14 cellular contexts compared by ENCODE assay signal in genomic region chr3:152245498-152246175, GRCh38. TPM values are rescaled to one million over a fixed set of nuclear protein-coding genes. Genes with fewer than 3 reads are reported as not detected.
DNase-seq lines count a peak whose midpoint lies in the region; ATAC-seq, FAIRE-seq and TF ChIP-seq lines count a peak whose summit lies in the region.
"Had no signal": no experiment of that assay in that cellular context is flagged by ENCODE, and none has a peak within 500 bp of the region (broad histone marks: within the 10 kb centered on the region; RNA-seq: fewer than 3 reads in every experiment).

No MANE protein-coding gene starts in this region.

- H3K9ac ChIP-seq in K562 (ENCODE audit: insufficient read depth in 1 of 2, low read depth in 2 of 2, low read length in 2 of 2): peak overlapping the region; percentile 80 to 82

- POLR2A ChIA-PET in K562 (lab: Yijun Ruan, JAX): interaction anchor here (0.7 to 4.1 kb wide), 7 partner anchors 10 to 36 kb away, joined by 3 to 35 read pairs (median 5); partner anchors contain the start of gene MBNL1

- peaks cover 3% of the 10 kb centered on the region for H3K36me3 Mint-ChIP-seq in activated CD4-positive, alpha-beta T cell treated with anti-CD3 and anti-CD28 coated beads, Interleukin-2, amount 10 ng/mL, durations not matched to agents 24 days and 14 days (ENCODE audit: low read depth)

- peak overlapping the region; percentile 75 for H3K27ac Mint-ChIP-seq in activated CD4-positive, alpha-beta T cell treated with anti-CD3 and anti-CD28 coated beads, Interleukin-2, amount 10 ng/mL, durations not matched to agents 24 days and 14 days

- H3K79me2 ChIP-seq in K562 (ENCODE audit: control insufficient read depth, insufficient read depth, low read length): peaks cover 63% of the 10 kb centered on the region

- H3K4me1 ChIP-seq in K562 (replicated peaks in 1 of 2; ENCODE audit: control insufficient read depth in 2 of 2, insufficient read depth in 2 of 2, low read length in 2 of 2): peaks cover 13 to 17% of the 10 kb centered on the region in 2 experiments

- no peaks in the 10 kb centered on the region for H3K9me3 ChIP-seq in K562 (replicated peaks; ENCODE audit: control insufficient read depth, insufficient read depth, low read depth, low read length)

- H3K36me3 ChIP-seq in K562 (ENCODE audit: control insufficient read depth, insufficient read depth, low read length): no peaks in the 10 kb centered on the region

- no peaks in the 10 kb centered on the region for H3K27me3 Mint-ChIP-seq in activated CD4-positive, alpha-beta T cell treated with anti-CD3 and anti-CD28 coated beads, Interleukin-2, amount 10 ng/mL, durations not matched to agents 24 days and 14 days

- peak overlapping the region; percentile 1; the same call in 1 of the 2 replicates for H2AFZ ChIP-seq in K562 (ENCODE audit: low read depth, low read length)

- no TSS peak for BruUV-seq in K562 (replicated peaks; lab: Mats Ljungman, UMichigan)

- CTCF ChIA-PET in K562 (lab: Yijun Ruan, JAX; ENCODE audit: low intra/inter-chr PET ratio): no interaction called here

- peak; percentile 74 for ATAC-seq in K562
- ATAC-seq in stimulated activated naive CD8-positive, alpha-beta T cell treated with anti-CD3 and anti-CD28 coated beads, Interleukin-15, Interleukin-2, amounts not matched to agents 100 U/mL and 50 U/mL, for 24 hours: peak; percentile 50
- ATAC-seq: Panc1 had no signal

- in situ Hi-C loops in K562 (cut with MboI): no loop called here

- H3K4me1 Mint-ChIP-seq in activated CD4-positive, alpha-beta T cell treated with anti-CD3 and anti-CD28 coated beads, Interleukin-2, amount 10 ng/mL, durations not matched to agents 24 days and 14 days: peaks cover 28% of the 10 kb centered on the region

- peak overlapping the region; percentile 84 for H3K4me3 Mint-ChIP-seq in activated CD4-positive, alpha-beta T cell treated with anti-CD3 and anti-CD28 coated beads, Interleukin-2, amount 10 ng/mL, durations not matched to agents 24 days and 14 days

- WGBS in K562 (ENCODE audit: insufficient coverage, low coverage, missing lambda C conversion rate): 0% methylated on average over 3 of the region's 3 CpGs

- FAIRE-seq in K562 (lab: Jason Lieb, UNC): peak; percentile 55

- DNase-seq in activated CD4-positive, alpha-beta T cell treated with anti-CD3 and anti-CD28 coated beads, Interleukin-2, amount 10 ng/mL, durations not matched to agents 24 days and 14 days: peak; percentile 78
- DNase-seq in activated CD4-positive, alpha-beta T cell treated with anti-CD3 and anti-CD28 coated beads for 48 hours: no peak
- DNase-seq in NOMO-1 treated with DMSO at 0.1 percent for 48 hours (lab: John Stamatoyannopoulos, UW; ENCODE audit: unreplicated experiment) (peak; percentile 84), K562 (ENCODE audit: extremely low read depth in 1 of 4, low spot score in 3 of 4) (peak in 1 of 4 experiments; percentile 69), NCI-H446 treated with DMSO at 0.1 percent for 48 hours (lab: John Stamatoyannopoulos, UW) (no peak), NCI-H69 (lab: John Stamatoyannopoulos, UW) (no peak), NCI-H345 (lab: John Stamatoyannopoulos, UW) (no peak)
- no peak for DNase-seq in stimulated activated naive CD8-positive, alpha-beta T cell treated with anti-CD3 and anti-CD28 coated beads, Interleukin-15, Interleukin-2, amounts not matched to agents 100 U/mL and 50 U/mL, for 24 hours
- DNase-seq: ACHN, foreskin fibroblast, kidney glomerular epithelial cell, NCI-H2029 treated with DMSO at 0.1 percent for 48 hours had no signal

- intact Hi-C loops in activated CD4-positive, alpha-beta T cell treated with anti-CD3 and anti-CD28 coated beads, Interleukin-2, amount 10 ng/mL, durations not matched to agents 24 days and 14 days (cut with micrococcal nuclease): loop anchor here (2.0 kb wide), 1 partner anchor 23 kb away; the partner anchor contains the start of gene MBNL1
- intact Hi-C loops in K562 (cut with micrococcal nuclease): loop anchor here (1.0 to 10.0 kb wide), 3 partner anchors 28 to 171 kb away; no protein-coding TSS in a partner anchor

- no peaks in the 10 kb centered on the region for H3K9me3 Mint-ChIP-seq in activated CD4-positive, alpha-beta T cell treated with anti-CD3 and anti-CD28 coated beads, Interleukin-2, amount 10 ng/mL, durations not matched to agents 24 days and 14 days

- no peaks in the 10 kb centered on the region for H4K20me1 ChIP-seq in K562 (replicated peaks; ENCODE audit: control insufficient read depth, insufficient read depth, low read length)

- TF ChIP-seq RAD21 in K562 (CRISPR knock-in tag; conservative IDR thresholded peaks at IDR 0.05 in 1 of 2, IDR thresholded peaks at IDR 0.05 in 1 of 2): no peak

- no peaks in the 10 kb centered on the region for H3K27me3 ChIP-seq in K562 (ENCODE audit: control insufficient read depth in 2 of 2, insufficient read depth in 2 of 2, low read length in 2 of 2)

- no peaks in the 10 kb centered on the region for H3K9me1 ChIP-seq in K562 (ENCODE audit: control insufficient read depth, insufficient read depth, low read length)

- peak overlapping the region; percentile 42 for H3K4me3 ChIP-seq in K562
- H3K4me3 ChIP-seq: coronary artery had no signal

- no peak for TF ChIP-seq EP300 in K562 (IDR thresholded peaks at IDR 0.05; ENCODE audit: low read length)

- H3K4me2 ChIP-seq in K562 (ENCODE audit: insufficient read depth, low read length): peak overlapping the region; percentile 68

- peak overlapping the region; percentile 92 for H3K27ac ChIP-seq in K562 (ENCODE audit: extremely low read depth, low read depth, low read length)
- H3K27ac ChIP-seq: coronary artery had no signal

- no peak for TF ChIP-seq CTCF in K562 (IDR thresholded peaks at IDR 0.05 in 2 of 3, conservative IDR thresholded peaks at IDR 0.05 in 1 of 3; ENCODE audit: insufficient read depth in 2 of 3, low read depth in 1 of 3, low read length in 3 of 3)

- no peak for TF ChIP-seq POLR2A in K562 (conservative IDR thresholded peaks at IDR 0.05)

TF ChIP-seq in K562, 482 proteins besides CTCF, POLR2A, EP300 and RAD21 (continues in another document):
- TF ChIP-seq KLF1 (tag; IDR thresholded peaks at IDR 0.05) (no peak), NR1H2 (CRISPR knock-in tag; IDR thresholded peaks at IDR 0.05) (no peak), MLLT1 (IDR thresholded peaks at IDR 0.05) (peak; percentile 87 to 89; a peak in 3 of 4 replicates), DACH1 (IDR thresholded peaks at IDR 0.05; ENCODE audit: partially characterized antibody) (peak; percentile 53), EP400 (IDR thresholded peaks at IDR 0.05) (0 out of 2 replicates have a peak, but pooled peaks have one; percentile 2), PTTG1 (tag; IDR thresholded peaks at IDR 0.05; ENCODE audit: low read depth) (no peak)

RNA-seq across cellular contexts. Expression of gene MBNL1, which starts 23.1 kb away (rescaled TPM):
- total RNA-seq in activated CD4-positive, alpha-beta T cell treated with anti-CD3 and anti-CD28 coated beads, Interleukin-2, amount 10 ng/mL, durations not matched to agents 24 days and 14 days: 296 and 298 TPM in 2 replicates
- total RNA-seq in K562 (2011; cell fraction: chromatin; rRNA removed; ENCODE audit: low replicate concordance): 337 and 524 TPM in 2 replicates
- total RNA-seq in K562 (2011; cell fraction: nucleolus; rRNA removed): 154 and 188 TPM in 2 replicates
- total RNA-seq in K562 (2011; cell fraction: nucleoplasm; rRNA removed): 277 and 417 TPM in 2 replicates
- total RNA-seq in K562 (2014; rRNA removed): 240 and 243 TPM in 2 replicates
- 220 and 241 TPM in 2 replicates for total RNA-seq in K562 (2014; rRNA removed; fragmentation: Illumina TruSeq; extraction: Trizol)
- 220 and 243 TPM in 2 replicates for total RNA-seq in K562 (2015; rRNA removed; fragmentation: Illumina TruSeq; extraction: Trizol)
- total RNA-seq in K562 (2021): 217 and 231 TPM in 2 replicates
- polyA plus RNA-seq in K562 (2011; rRNA removed): 116 and 133 TPM in 2 replicates
- polyA plus RNA-seq in K562 (2011; cell fraction: cytosol; rRNA removed): 101 and 150 TPM in 2 replicates
- polyA plus RNA-seq in K562 (2011; cell fraction: nucleus; rRNA removed): 108 and 135 TPM in 2 replicates
- 74.4 and 91.9 TPM in 2 replicates for polyA plus RNA-seq in K562 (2012)
- 202 and 221 TPM in 2 replicates for polyA plus RNA-seq in K562 (2014; fragmentation: Illumina TruSeq; extraction: Trizol)
- 10 to 100 TPM; 70.3 to 87.3 TPM for polyA plus RNA-seq in K562 (2014; fragmentation: Nextera tagmentation; extraction: Ambion mirVana)
- 104 and 107 TPM in 2 replicates for polyA plus RNA-seq in K562 (2014; rRNA removed)
- polyA minus RNA-seq in K562 (2011; rRNA and poly(A)+ RNA removed): 431 and 448 TPM in 2 replicates
- polyA minus RNA-seq in K562 (2011; cell fraction: cytosol; rRNA and poly(A)+ RNA removed): 216 and 268 TPM in 2 replicates
- 326 and 485 TPM in 2 replicates for polyA minus RNA-seq in K562 (2011; cell fraction: nucleus; rRNA and poly(A)+ RNA removed)

Comparison
In these comparisons a context has a peak if more than half of its experiments do, and no peak if none do; other contexts are left out.
1. DNase-seq: peak in activated CD4-positive, alpha-beta T cell treated with anti-CD3 and anti-CD28 coated beads, Interleukin-2, amount 10 ng/mL, durations not matched to agents 24 days and 14 days (single experiment) and NOMO-1 treated with DMSO at 0.1 percent for 48 hours (single experiment); none in activated CD4-positive, alpha-beta T cell treated with anti-CD3 and anti-CD28 coated beads for 48 hours (single experiment), stimulated activated naive CD8-positive, alpha-beta T cell treated with anti-CD3 and anti-CD28 coated beads, Interleukin-15, Interleukin-2, amounts not matched to agents 100 U/mL and 50 U/mL, for 24 hours (single experiment), NCI-H446 treated with DMSO at 0.1 percent for 48 hours (single experiment), NCI-H69 (single experiment) and NCI-H345 (single experiment).